ENCODE assay signal across 9 cellular contexts in the genomic region with DNA sequence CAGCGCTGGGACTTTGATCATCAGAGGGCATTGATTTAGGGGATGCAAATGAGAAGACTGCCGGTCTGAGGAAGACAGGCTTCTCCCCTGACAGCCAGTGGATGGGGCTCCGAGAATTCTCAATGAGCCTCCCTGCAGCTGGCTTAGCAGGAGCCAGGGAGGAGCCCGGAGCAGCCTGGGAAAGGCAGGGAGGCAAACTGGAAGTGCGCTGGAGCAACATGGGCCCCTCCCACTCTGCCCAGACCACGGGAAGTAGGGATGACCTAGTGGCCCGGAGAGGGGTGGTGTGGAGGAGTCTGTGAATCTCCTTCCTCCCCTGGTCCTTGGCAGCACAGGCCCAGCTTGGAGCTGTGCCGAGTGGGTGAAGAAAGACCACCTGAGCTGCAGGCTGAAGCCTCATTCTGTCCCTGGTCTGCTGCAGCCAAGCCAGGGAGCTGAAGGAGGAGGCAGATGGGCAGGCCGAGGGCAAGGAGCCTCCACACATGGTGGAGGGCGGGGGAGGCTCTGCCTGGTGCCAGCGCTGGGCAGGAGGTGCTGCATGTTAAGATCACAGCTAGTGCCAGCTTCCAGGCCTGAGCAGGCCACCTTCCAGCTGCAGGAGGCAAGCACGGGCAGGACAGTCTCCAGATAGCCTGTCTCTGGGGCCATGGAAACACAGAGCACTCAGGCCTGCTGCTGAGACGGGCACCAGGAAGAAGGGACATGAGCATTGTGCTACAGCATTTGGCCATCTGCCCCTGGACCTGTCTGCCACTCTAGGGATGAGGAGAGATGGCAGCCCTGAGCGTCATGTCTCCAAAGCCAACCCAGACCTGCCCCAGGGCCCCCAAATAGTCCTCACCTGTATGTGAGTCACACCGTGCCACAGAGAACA. TPM values are rescaled to one million over a fixed set of nuclear protein-coding genes. Genes with fewer than 3 reads are reported as not detected.
DNase-seq lines count a peak whose midpoint lies in the region; ATAC-seq and TF ChIP-seq lines count a peak whose summit lies in the region.
"Had no signal": no experiment of that assay in that cellular context is flagged by ENCODE, and none has a peak within 500 bp of the region (broad histone marks: within the 10 kb centered on the region; RNA-seq: fewer than 3 reads in every experiment).

No MANE protein-coding gene starts in this region.

- peak; percentile 60 for ATAC-seq in Panc1
- no peak for ATAC-seq in HG02852 (IDR thresholded peaks at IDR 0.05; ENCODE audit: unreplicated experiment)

- no TSS peak for BruUV-seq in Panc1 (replicated peaks; lab: Mats Ljungman, UMichigan)

- intact Hi-C loops in Panc1 (cut with micrococcal nuclease; ENCODE audit: unreplicated experiment) = no loop called here
- intact Hi-C loops in posterior cingulate gyrus (cut with DNase I) = no loop called here

- no peak overlapping the region for H3K27ac ChIP-seq in Panc1 (ENCODE audit: low read length)

- H3K4me3 ChIP-seq in Panc1 (ENCODE audit: low read depth in 2 of 2, low read length in 2 of 2) (no peak overlapping the region), fibroblast of pulmonary artery (replicated peaks; ENCODE audit: low read depth, low read length) (no peak overlapping the region)

- in situ Hi-C loops in Panc1 (cut with HindIII; ENCODE audit: low pct_unique_long_range_greater_than_20kb, low sequenced_read_pairs) = no loop called here

- DNase-seq in EH (ENCODE audit: low read depth) (peak; percentile 49), Panc1 (ENCODE audit: low read depth, low spot score) (no peak), fibroblast of pulmonary artery (ENCODE audit: low read depth) (peak; percentile 52), posterior cingulate gyrus (peak in 7 of 10 donors; percentile 40 to 94 (median 58)), HEK293T (ENCODE audit: extremely low spot score) (no peak)
- DNase-seq in stimulated activated CD4-positive, alpha-beta T cell treated with anti-CD3 and anti-CD28 coated beads, Interleukin-2, amount 100 ng/mL, for 24 hours = no peak
- DNase-seq in activated naive CD4-positive, alpha-beta T cell treated with anti-CD3 and anti-CD28 coated beads, Interleukin-2, amount 50 U/mL, for 16 hours = no peak
- DNase-seq: SIG-M5 had no signal

- H3K4me1 ChIP-seq in Panc1 (ENCODE audit: control insufficient read depth, insufficient read depth, low read length) = no peaks in the 10 kb centered on the region; the same call in 1 of the 2 replicates

- no peaks in the 10 kb centered on the region for H3K9me3 ChIP-seq in Panc1 (ENCODE audit: control insufficient read depth, insufficient read depth, low read depth, low read length)

- no peaks in the 10 kb centered on the region for H3K27me3 ChIP-seq in Panc1 (ENCODE audit: control insufficient read depth, insufficient read depth, low read length)

- CTCF ChIA-PET in Panc1 (lab: Charles Lee) = interaction anchor here (0.8 kb wide), 1 partner anchor 51 kb away, joined by 6 read pairs; no protein-coding TSS in a partner anchor
- CTCF ChIA-PET in HEK293T (lab: Yijun Ruan, JAX) = no interaction called here

- TF ChIP-seq CTCF in Panc1 (IDR thresholded peaks at IDR 0.05) (no peak), fibroblast of pulmonary artery (IDR thresholded peaks at IDR 0.05; ENCODE audit: low read length, missing control alignments) (no peak)

- POLR2A ChIA-PET in Panc1 (lab: Charles Lee) (no interaction called here), HEK293T (lab: Yijun Ruan, JAX) (no interaction called here)

- H3K36me3 ChIP-seq in Panc1 (ENCODE audit: control insufficient read depth, insufficient read depth, low read length) = no peaks in the 10 kb centered on the region

TF ChIP-seq in HEK293T, 16 proteins besides CTCF, POLR2A, EP300 and RAD21:
- TF ChIP-seq TARDBP (IDR thresholded peaks at IDR 0.05) (no peak), LEF1 (IDR thresholded peaks at IDR 0.05; ENCODE audit: borderline replicate concordance) (no peak), NFRKB (IDR thresholded peaks at IDR 0.05) (no peak), SP1 (IDR thresholded peaks at IDR 0.05) (no peak), SUZ12 (IDR thresholded peaks at IDR 0.05) (no peak), L3MBTL2 (conservative IDR thresholded peaks at IDR 0.05) (no peak), CTBP1 (IDR thresholded peaks at IDR 0.05; ENCODE audit: borderline replicate concordance) (no peak), ZNF384 (IDR thresholded peaks at IDR 0.05) (no peak), BHLHE40 (IDR thresholded peaks at IDR 0.05; ENCODE audit: borderline replicate concordance) (no peak), ARNT (IDR thresholded peaks at IDR 0.05) (no peak), FOXM1 (IDR thresholded peaks at IDR 0.05; ENCODE audit: borderline replicate concordance) (no peak), FOXA1 (IDR thresholded peaks at IDR 0.05) (no peak), FOXK2 (IDR thresholded peaks at IDR 0.05) (no peak), ELF4 (IDR thresholded peaks at IDR 0.05) (no peak), HDGF (IDR thresholded peaks at IDR 0.05; ENCODE audit: borderline replicate concordance) (no peak)
- TF ChIP-seq, protein P1, sequence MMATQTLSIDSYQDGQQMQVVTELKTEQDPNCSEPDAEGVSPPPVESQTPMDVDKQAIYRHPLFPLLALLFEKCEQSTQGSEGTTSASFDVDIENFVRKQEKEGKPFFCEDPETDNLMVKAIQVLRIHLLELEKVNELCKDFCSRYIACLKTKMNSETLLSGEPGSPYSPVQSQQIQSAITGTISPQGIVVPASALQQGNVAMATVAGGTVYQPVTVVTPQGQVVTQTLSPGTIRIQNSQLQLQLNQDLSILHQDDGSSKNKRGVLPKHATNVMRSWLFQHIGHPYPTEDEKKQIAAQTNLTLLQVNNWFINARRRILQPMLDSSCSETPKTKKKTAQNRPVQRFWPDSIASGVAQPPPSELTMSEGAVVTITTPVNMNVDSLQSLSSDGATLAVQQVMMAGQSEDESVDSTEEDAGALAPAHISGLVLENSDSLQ (IDR thresholded peaks at IDR 0.05) = no peak

RNA-seq across cellular contexts. Expression of gene CLSTN1, which starts 12.2 kb away (rescaled TPM):
- 143 TPM for total RNA-seq in Panc1 (2021; ENCODE audit: unreplicated experiment)
- 184 TPM for polyA plus RNA-seq in Panc1 (2012; ENCODE audit: insufficient read length)

Comparison
In these comparisons a context has a peak if more than half of its experiments do, and no peak if none do; other contexts are left out.
1. DNase-seq: peak in EH (single experiment), fibroblast of pulmonary artery (single experiment) and posterior cingulate gyrus (7 of 10); none in Panc1 (single experiment), stimulated activated CD4-positive, alpha-beta T cell treated with anti-CD3 and anti-CD28 coated beads, Interleukin-2, amount 100 ng/mL, for 24 hours (0 of 2), HEK293T (single experiment) and activated naive CD4-positive, alpha-beta T cell treated with anti-CD3 and anti-CD28 coated beads, Interleukin-2, amount 50 U/mL, for 16 hours (single experiment).